ENCODE assay signal across 19 cellular contexts in genomic region chrY:25643024-25643915, GRCh38. TPM values are rescaled to one million over a fixed set of nuclear protein-coding genes. Genes with fewer than 3 reads are reported as not detected.
"Had no signal": no experiment of that assay in that cellular context is flagged by ENCODE, and none has a peak within 500 bp of the region (broad histone marks: within the 10 kb centered on the region; RNA-seq: fewer than 3 reads in every experiment).

No MANE protein-coding gene starts in this region.

RNA-seq across cellular contexts. Expression of gene CDY1, which starts 21.4 kb away (rescaled TPM):
- total RNA-seq: naive thymus-derived CD8-positive, alpha-beta T cell; natural killer cell treated with Interleukin-12 subunit alpha and Interleukin-12 subunit beta and Interleukin-15 and Interleukin-18, amount 100 ng/mL, for 72 hours; neural crest cell; omental fat pad; osteocyte; pancreas; posterior vena cava; prostate gland; pulmonary artery endothelial cell; right atrium auricular region; sciatic nerve; smooth muscle cell; spleen; suprapubic skin; thyroid gland; tibial nerve; upper lobe of left lung; ureter; vagina had no signal
- polyA plus RNA-seq: naive thymus-derived CD8-positive, alpha-beta T cell; pancreas; smooth muscle cell; spleen had no signal
